In the genomic region with DNA sequence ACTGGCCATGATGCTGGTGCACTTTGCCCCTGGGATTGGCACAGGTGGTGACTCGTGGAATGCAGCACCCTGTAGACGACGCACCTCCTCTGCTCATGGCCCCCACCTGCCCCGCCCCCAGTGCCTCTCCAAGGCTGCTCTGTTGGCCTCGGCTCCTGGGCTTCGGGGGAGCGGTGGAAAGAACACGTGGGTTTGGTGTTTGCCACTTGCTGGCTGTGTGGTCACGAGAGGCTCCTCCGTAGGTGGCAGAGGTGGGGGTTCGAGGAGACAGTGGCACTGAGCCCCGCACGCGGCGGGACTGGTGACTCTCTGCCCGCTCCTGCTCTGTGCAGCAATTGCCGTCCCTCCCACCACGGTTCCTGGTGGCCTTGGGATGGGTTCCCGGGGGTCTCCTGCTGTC, we compare ENCODE assay signal across 17 cellular contexts.
"Had no signal": no experiment of that assay in that cellular context is flagged by ENCODE, and none has a peak within 500 bp of the region (broad histone marks: within the 10 kb centered on the region; RNA-seq: fewer than 3 reads in every experiment).

No MANE protein-coding gene starts in this region.

- H3K4me1 Mint-ChIP-seq: endodermal cell, memory B cell, WTC11 had no signal

- H3K4me3 Mint-ChIP-seq: activated CD8-positive, alpha-beta T cell treated with anti-CD3 and anti-CD28 coated beads for 36 hours; activated naive CD8-positive, alpha-beta T cell treated with anti-CD3 and anti-CD28 coated beads, Interleukin-2, amount 10 ng/mL, durations not matched to agents 7 days and 5 days; endodermal cell; memory B cell; natural killer cell treated with Interleukin-12 subunit alpha and Interleukin-12 subunit beta and Interleukin-15 and Interleukin-18, amount 100 ng/mL, for 72 hours; WTC11 had no signal

- H3K27me3 ChIP-seq: left lung, SJSA1, thyroid gland had no signal

- H3K4me3 ChIP-seq: left lung, SJSA1, thyroid gland had no signal

- DNase-seq: activated CD4-positive, alpha-beta T cell treated with anti-CD3 and anti-CD28 coated beads for 4 hours; activated CD8-positive, alpha-beta memory T cell treated with anti-CD3 and anti-CD28 coated beads, Interleukin-2, amount 50 U/mL, for 4 hours; activated CD8-positive, alpha-beta T cell treated with anti-CD3 and anti-CD28 coated beads for 36 hours; activated naive CD8-positive, alpha-beta T cell treated with anti-CD3 and anti-CD28 coated beads, Interleukin-2, amount 10 ng/mL, durations not matched to agents 7 days and 5 days; activated T-cell treated with anti-CD3 and anti-CD28 coated beads, Interleukin-2, amount 50 U/mL, for 48 hours; anterior cingulate cortex; endodermal cell; head of caudate nucleus; nucleus accumbens; stimulated activated CD4-positive, alpha-beta T cell treated with anti-CD3 and anti-CD28 coated beads, Interleukin-1b, Interleukin-23, amount 100 ng/mL, for 48 hours; thyroid gland had no signal

- H3K9me3 Mint-ChIP-seq: activated CD8-positive, alpha-beta T cell treated with anti-CD3 and anti-CD28 coated beads for 36 hours; activated naive CD8-positive, alpha-beta T cell treated with anti-CD3 and anti-CD28 coated beads, Interleukin-2, amount 10 ng/mL, durations not matched to agents 7 days and 5 days; endodermal cell; memory B cell; natural killer cell treated with Interleukin-12 subunit alpha and Interleukin-12 subunit beta and Interleukin-15 and Interleukin-18, amount 100 ng/mL, for 72 hours; WTC11 had no signal

- H3K27ac ChIP-seq: left lung, SJSA1, thyroid gland had no signal

- H3K4me1 ChIP-seq: left lung, SJSA1, thyroid gland had no signal

- H3K27ac Mint-ChIP-seq: activated CD8-positive, alpha-beta T cell treated with anti-CD3 and anti-CD28 coated beads for 36 hours; activated naive CD8-positive, alpha-beta T cell treated with anti-CD3 and anti-CD28 coated beads, Interleukin-2, amount 10 ng/mL, durations not matched to agents 7 days and 5 days; memory B cell; natural killer cell treated with Interleukin-12 subunit alpha and Interleukin-12 subunit beta and Interleukin-15 and Interleukin-18, amount 100 ng/mL, for 72 hours had no signal

- H3K36me3 Mint-ChIP-seq: natural killer cell treated with Interleukin-12 subunit alpha and Interleukin-12 subunit beta and Interleukin-15 and Interleukin-18, amount 100 ng/mL, for 72 hours had no signal

- H3K9me3 ChIP-seq: left lung, SJSA1, thyroid gland had no signal

- H3K27me3 Mint-ChIP-seq: activated CD8-positive, alpha-beta T cell treated with anti-CD3 and anti-CD28 coated beads for 36 hours; activated naive CD8-positive, alpha-beta T cell treated with anti-CD3 and anti-CD28 coated beads, Interleukin-2, amount 10 ng/mL, durations not matched to agents 7 days and 5 days; memory B cell; natural killer cell treated with Interleukin-12 subunit alpha and Interleukin-12 subunit beta and Interleukin-15 and Interleukin-18, amount 100 ng/mL, for 72 hours had no signal

- ATAC-seq: activated CD8-positive, alpha-beta T cell treated with anti-CD3 and anti-CD28 coated beads for 36 hours; left lung; sciatic nerve; WTC11 had no signal
